39 cellular contexts compared by ENCODE assay signal in the genomic region with DNA sequence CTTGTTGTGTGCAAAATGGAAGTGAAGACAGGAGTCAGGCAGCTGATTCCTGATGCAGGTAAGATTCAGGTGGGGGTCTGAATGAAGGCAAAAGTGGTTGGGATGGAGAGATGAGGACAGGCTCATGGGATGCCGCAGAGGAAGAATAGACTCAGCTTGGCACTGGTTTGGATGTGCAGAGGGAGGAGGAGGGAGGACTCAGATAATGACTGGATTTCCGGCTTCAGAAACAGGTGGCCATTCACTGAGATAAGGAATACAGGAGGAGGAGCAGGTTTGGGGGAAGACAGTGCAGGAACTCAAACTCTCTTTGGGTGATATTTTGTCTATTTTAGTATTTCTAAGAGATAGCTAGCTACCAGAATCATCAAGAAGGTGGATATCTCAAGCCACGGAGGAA. TPM values are rescaled to one million over a fixed set of nuclear protein-coding genes. Genes with fewer than 3 reads are reported as not detected.
"Had no signal": no experiment of that assay in that cellular context is flagged by ENCODE, and none has a peak within 500 bp of the region (broad histone marks: within the 10 kb centered on the region; RNA-seq: fewer than 3 reads in every experiment).

No MANE protein-coding gene starts in this region.

- H3K36me3 ChIP-seq: MG63 had no signal

- H3K9me3 ChIP-seq: MG63 had no signal

- H3K27me3 ChIP-seq: MG63 had no signal

- H3K4me3 ChIP-seq: MG63 had no signal

- DNase-seq: Karpas-422, Kasumi-1, MG63, MM.1S, MV-4-11, NCI-H1048, NCI-H1092, NCI-H1092 treated with DMSO at 0.1 percent for 48 hours, NCI-H1105, NCI-H1105 treated with DMSO at 0.1 percent for 48 hours, NCI-H1417, NCI-H1417 treated with DMSO at 0.1 percent for 48 hours, NCI-H1436, NCI-H1436 treated with DMSO at 0.1 percent for 48 hours, NCI-H146, NCI-H1694, NCI-H1694 treated with DMSO at 0.1 percent for 48 hours, NCI-H187, NCI-H187 treated with DMSO at 0.1 percent for 48 hours, NCI-H1930, NCI-H2029, NCI-H2029 treated with DMSO at 0.1 percent for 48 hours, NCI-H2081, NCI-H2081 treated with DMSO at 0.1 percent for 48 hours, NCI-H2107, NCI-H2171, NCI-H2171 treated with DMSO at 0.1 percent for 48 hours, NCI-H2227 treated with DMSO at 0.1 percent for 48 hours, NCI-H226, NCI-H345, NCI-H446, NCI-H446 treated with DMSO at 0.1 percent for 48 hours, NCI-H510A, NCI-H510A treated with DMSO at 0.1 percent for 48 hours, NCI-H524 had no signal

RNA-seq across cellular contexts. Expression of gene RASSF10, which starts 19.2 kb away (rescaled TPM):
- total RNA-seq: LHCN-M2, M059J, MCF 10A, NCI-H460 had no signal
